ENCODE assay signal across 1 cellular context in genomic region chr6:100260584-100260983, GRCh38.
TF ChIP-seq lines count a peak whose summit lies in the region.

No MANE protein-coding gene starts in this region.

TF ChIP-seq in HepG2, 621 proteins besides CTCF, POLR2A, EP300 and RAD21:
- TF ChIP-seq ZNF281 (CRISPR knock-in tag; IDR thresholded peaks at IDR 0.05; ENCODE audit: borderline replicate concordance), result no peak
- peak; percentile 55; the same call in 1 of the 2 replicates for TF ChIP-seq ATF7 (IDR thresholded peaks at IDR 0.05)
- no peak for TF ChIP-seq ATF7 (CRISPR knock-in tag; IDR thresholded peaks at IDR 0.05)
